ENCODE assay signal across 8 cellular contexts in the genomic region with DNA sequence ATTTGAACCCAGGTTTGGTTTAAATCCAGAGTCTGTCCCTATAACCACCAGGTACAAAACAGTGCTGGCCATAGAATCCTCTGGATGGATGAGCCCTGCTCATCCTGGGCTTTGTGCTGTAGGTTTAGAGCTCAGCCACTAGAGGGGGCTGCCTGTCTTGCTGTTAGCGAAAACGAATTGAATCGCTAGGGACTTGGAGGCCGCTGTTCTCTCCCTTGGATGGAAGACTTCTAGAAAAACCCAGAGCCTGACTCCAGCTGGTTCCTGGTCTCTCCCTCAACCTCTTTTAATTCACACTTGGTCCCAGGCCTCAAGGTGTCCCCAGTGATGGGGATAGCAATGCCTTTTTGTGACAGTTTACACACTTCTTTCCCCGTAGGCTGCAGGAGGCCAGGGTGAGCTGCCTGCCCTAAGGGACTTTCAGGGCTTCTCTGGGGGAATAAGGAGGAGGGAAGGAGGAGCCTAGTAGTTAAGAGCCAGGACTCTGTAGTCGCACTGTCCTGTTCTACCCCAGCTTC. TPM values are rescaled to one million over a fixed set of nuclear protein-coding genes. Genes with fewer than 3 reads are reported as not detected.
DNase-seq lines count a peak whose midpoint lies in the region; ATAC-seq and TF ChIP-seq lines count a peak whose summit lies in the region.

No MANE protein-coding gene starts in this region.

- no peaks in the 10 kb centered on the region for H3K27me3 ChIP-seq in thoracic aorta (replicated peaks; ENCODE audit: insufficient read depth)

- POLR2A ChIA-PET in naive thymus-derived CD8-positive, alpha-beta T cell (lab: Charles Lee) = no interaction called here

- no peaks in the 10 kb centered on the region for H3K4me1 Mint-ChIP-seq in naive thymus-derived CD8-positive, alpha-beta T cell

- H3K4me1 ChIP-seq in thoracic aorta (ENCODE audit: control insufficient read depth in 1 of 2, low read depth in 2 of 2) = no peaks in the 10 kb centered on the region

- no peak overlapping the region for H3K27ac ChIP-seq in thoracic aorta

- H3K9me3 ChIP-seq in thoracic aorta = no peaks in the 10 kb centered on the region

- peaks cover 0 to 6% (median 0%) of the 10 kb centered on the region in 5 donors for H3K27me3 Mint-ChIP-seq in naive thymus-derived CD8-positive, alpha-beta T cell

- H3K4me3 Mint-ChIP-seq in naive thymus-derived CD8-positive, alpha-beta T cell = no peak overlapping the region

- no peaks in the 10 kb centered on the region for H3K9me3 Mint-ChIP-seq in naive thymus-derived CD8-positive, alpha-beta T cell

- H3K36me3 ChIP-seq in thoracic aorta = no peaks in the 10 kb centered on the region

- ATAC-seq in GM18861 (IDR thresholded peaks at IDR 0.05; ENCODE audit: unreplicated experiment) (peak; percentile 66), HG03354 (IDR thresholded peaks at IDR 0.05; ENCODE audit: poor library complexity, severe bottlenecking, unreplicated experiment) (peak; percentile 73), esophagus mucosa (peak; percentile 77), thoracic aorta (ENCODE audit: insufficient number of reproducible peaks, low FRiP score, low read depth) (peak; percentile 28)
- ATAC-seq in naive thymus-derived CD8-positive, alpha-beta T cell = peak; percentile 48 to 60

- TF ChIP-seq CTCF in AG10803 (conservative IDR thresholded peaks at IDR 0.05; ENCODE audit: low read length) (peak; percentile 80), thoracic aorta (IDR thresholded peaks at IDR 0.05) (peak; percentile 56)

- peak overlapping the region in 1 of 10 donors; percentile 7 for H3K27ac Mint-ChIP-seq in naive thymus-derived CD8-positive, alpha-beta T cell

- no peaks in the 10 kb centered on the region for H3K36me3 Mint-ChIP-seq in naive thymus-derived CD8-positive, alpha-beta T cell

- H3K4me3 ChIP-seq in AG10803 (ENCODE audit: low read length) (no peak overlapping the region), thoracic aorta (no peak overlapping the region)

- peak; percentile 70 for DNase-seq in AG10803 (ENCODE audit: low read depth)
- DNase-seq in NCI-H526 (lab: John Stamatoyannopoulos, UW) = peak; percentile 34 to 79
- peak; percentile 1 for DNase-seq in activated CD8-positive, alpha-beta memory T cell treated with anti-CD3 and anti-CD28 coated beads, Interleukin-2, amount 50 U/mL, for 24 hours (ENCODE audit: extremely low read depth)
- DNase-seq in naive thymus-derived CD8-positive, alpha-beta T cell = peak in 9 of 10 donors; percentile 5 to 52 (median 37)
- DNase-seq in thoracic aorta (ENCODE audit: low spot score) = no peak

RNA-seq across cellular contexts. Expression of a gene that starts 8.7 kb away (rescaled TPM):
- total RNA-seq in esophagus mucosa = not detected
- total RNA-seq in naive thymus-derived CD8-positive, alpha-beta T cell = not detected
- not detected for polyA plus RNA-seq in naive thymus-derived CD8-positive, alpha-beta T cell
- total RNA-seq in thoracic aorta = not detected

RNA-seq across cellular contexts. Expression of a gene that starts 25.8 kb away (rescaled TPM):
- not detected for total RNA-seq in esophagus mucosa
- not detected for total RNA-seq in naive thymus-derived CD8-positive, alpha-beta T cell
- polyA plus RNA-seq in naive thymus-derived CD8-positive, alpha-beta T cell = not detected
- total RNA-seq in thoracic aorta = not detected
